Comparison of ENCODE assay signal across 1 cellular context in genomic region chr7:108236681-108237415, GRCh38.
TF ChIP-seq lines count a peak whose summit lies in the region.

No MANE protein-coding gene starts in this region.

TF ChIP-seq in SK-N-SH treated with all-trans-retinoic acid at 6 μM for 48 hours, 23 proteins besides CTCF, POLR2A, EP300 and RAD21 (continued from another document):
- TF ChIP-seq TSHZ2 (CRISPR knock-in tag; IDR thresholded peaks at IDR 0.05), result no peak
- TF ChIP-seq TCF4 (CRISPR knock-in tag; IDR thresholded peaks at IDR 0.05; ENCODE audit: borderline replicate concordance), result no peak
- no peak for TF ChIP-seq ZFP30 (CRISPR knock-in tag; IDR thresholded peaks at IDR 0.05)
- TF ChIP-seq ISL1 (CRISPR knock-in tag; IDR thresholded peaks at IDR 0.05), result no peak
- no peak for TF ChIP-seq ZC3H10 (CRISPR knock-in tag; IDR thresholded peaks at IDR 0.05)
- no peak for TF ChIP-seq ESRRG (CRISPR knock-in tag; IDR thresholded peaks at IDR 0.05)
- no peak for TF ChIP-seq ARNTL (CRISPR knock-in tag; IDR thresholded peaks at IDR 0.05; ENCODE audit: borderline replicate concordance, low read depth)
- no peak for TF ChIP-seq POU6F1 (CRISPR knock-in tag; IDR thresholded peaks at IDR 0.05; ENCODE audit: borderline replicate concordance, low read depth)
- no peak for TF ChIP-seq BACH2 (CRISPR knock-in tag; IDR thresholded peaks at IDR 0.05; ENCODE audit: borderline replicate concordance)
- TF ChIP-seq ZFP3 (CRISPR knock-in tag; IDR thresholded peaks at IDR 0.05), result no peak
